20 cellular contexts compared by ENCODE assay signal in the genomic region with DNA sequence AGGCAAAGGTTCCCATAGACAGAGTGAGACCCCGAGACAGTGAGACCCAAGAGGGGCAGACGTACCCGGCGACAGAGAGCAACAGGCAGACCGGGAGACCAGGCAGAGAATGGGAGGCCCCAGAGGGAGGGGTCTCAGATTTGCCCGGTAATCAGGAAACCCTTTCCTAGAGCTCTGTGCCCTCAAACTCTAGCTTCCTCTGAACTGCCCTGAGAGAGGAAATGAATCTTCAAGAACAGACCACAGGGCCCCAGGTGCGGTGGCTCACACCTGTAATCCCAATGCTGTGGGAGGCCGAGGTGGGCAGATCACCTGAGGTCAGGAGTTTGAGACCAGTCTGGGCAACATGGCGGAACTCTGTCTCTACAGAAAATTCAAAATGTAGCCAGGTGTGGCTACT. TPM values are rescaled to one million over a fixed set of nuclear protein-coding genes. Genes with fewer than 3 reads are reported as not detected.
DNase-seq lines count a peak whose midpoint lies in the region; ATAC-seq, FAIRE-seq and TF ChIP-seq lines count a peak whose summit lies in the region.
"Had no signal": no experiment of that assay in that cellular context is flagged by ENCODE, and none has a peak within 500 bp of the region (broad histone marks: within the 10 kb centered on the region; RNA-seq: fewer than 3 reads in every experiment).

No MANE protein-coding gene starts in this region.

- peaks cover 38% of the 10 kb centered on the region for H3K4me1 Mint-ChIP-seq in progenitor cell of endocrine pancreas (ENCODE audit: low read depth)

- H3K79me2 ChIP-seq in hepatocyte: no peaks in the 10 kb centered on the region

- H4K20me1 ChIP-seq in BLaER1 treated with 17β-estradiol and CSF1 and Interleukin-3, amounts not matched to agents 10 nM and 100 nM: no peaks in the 10 kb centered on the region
- no peaks in the 10 kb centered on the region for H4K20me1 ChIP-seq in hepatocyte (ENCODE audit: insufficient read depth, poor library complexity, severe bottlenecking)

- H3K9me2 ChIP-seq in hepatocyte (replicated peaks; ENCODE audit: insufficient read depth): no peaks in the 10 kb centered on the region

- no peak for TF ChIP-seq POLR2A in GM12892 (IDR thresholded peaks at IDR 0.05; ENCODE audit: low read depth, low read length)

- H3K27me3 ChIP-seq in BLaER1 treated with 17β-estradiol and CSF1 and Interleukin-3, amounts not matched to agents 10 nM and 100 nM: no peaks in the 10 kb centered on the region
- no peaks in the 10 kb centered on the region for H3K27me3 ChIP-seq in WERI-Rb-1 (ENCODE audit: insufficient read depth, low read depth, severe bottlenecking)
- no peaks in the 10 kb centered on the region for H3K27me3 ChIP-seq in hepatocyte

- H3K4me3 Mint-ChIP-seq in progenitor cell of endocrine pancreas (ENCODE audit: low read depth): peak overlapping the region; percentile 41
- H3K4me3 Mint-ChIP-seq: activated naive CD8-positive, alpha-beta T cell; neural crest cell; stimulated activated naive CD8-positive, alpha-beta T cell treated with anti-CD3 and anti-CD28 coated beads, Interleukin-15, amount 100 ng/mL, for 72 hours had no signal

- H3K9me3 Mint-ChIP-seq in progenitor cell of endocrine pancreas (ENCODE audit: low read depth): no peaks in the 10 kb centered on the region
- H3K9me3 Mint-ChIP-seq: H9; neural crest cell; stimulated activated naive CD8-positive, alpha-beta T cell treated with anti-CD3 and anti-CD28 coated beads, Interleukin-15, amount 100 ng/mL, for 72 hours had no signal

- no peak for TF ChIP-seq CTCF in WERI-Rb-1 (IDR thresholded peaks at IDR 0.05; ENCODE audit: low read depth, low read length)
- TF ChIP-seq CTCF in hepatocyte (IDR thresholded peaks at IDR 0.05; ENCODE audit: poor library complexity): no peak
- no peak for TF ChIP-seq CTCF in progenitor cell of endocrine pancreas (IDR thresholded peaks at IDR 0.05; ENCODE audit: unreplicated experiment)
- no peak for TF ChIP-seq CTCF in GM13977 (IDR thresholded peaks at IDR 0.05; ENCODE audit: extremely low read depth, insufficient read depth, missing control alignments)

- no peaks in the 10 kb centered on the region for H3K36me3 ChIP-seq in BLaER1 treated with 17β-estradiol and CSF1 and Interleukin-3, amounts not matched to agents 10 nM and 100 nM
- H3K36me3 ChIP-seq in WERI-Rb-1 (no peaks in the 10 kb centered on the region), hepatocyte (replicated peaks; ENCODE audit: insufficient read depth, low read depth) (no peaks in the 10 kb centered on the region)
- H3K36me3 ChIP-seq: tibial artery had no signal

- 70% methylated on average over 9 of the region's 9 CpGs for WGBS in hepatocyte (ENCODE audit: low lambda C conversion rate, missing lambda C conversion rate)

- in situ Hi-C loops in GM13977 (cut with MboI; ENCODE audit: low pct_unique_long_range_greater_than_20kb, low sequenced_read_pairs, unreplicated experiment): no loop called here

- H2AFZ ChIP-seq in hepatocyte: peak overlapping the region; percentile 26

- H3K4me1 ChIP-seq in BLaER1 treated with 17β-estradiol and CSF1 and Interleukin-3, amounts not matched to agents 10 nM and 100 nM: peaks cover 18 to 85% (median 74%) of the 10 kb centered on the region in 10 experiments
- peaks cover 50% of the 10 kb centered on the region for H3K4me1 ChIP-seq in hepatocyte (ENCODE audit: insufficient read depth)

- H3K4me2 ChIP-seq in BLaER1 treated with 17β-estradiol and CSF1 and Interleukin-3, amounts not matched to agents 10 nM and 100 nM: peak overlapping the region; percentile 56 to 85 (median 74)
- H3K4me2 ChIP-seq in hepatocyte: peak overlapping the region; percentile 45

- peak overlapping the region in 1 of 10 experiments; percentile 0; a peak in 1 of 20 replicates for H3K4me3 ChIP-seq in BLaER1 treated with 17β-estradiol and CSF1 and Interleukin-3, amounts not matched to agents 10 nM and 100 nM
- H3K4me3 ChIP-seq in WERI-Rb-1 (ENCODE audit: low read depth, low read length) (peak overlapping the region; percentile 31), hepatocyte (no peak overlapping the region)
- H3K4me3 ChIP-seq: mucosa of descending colon, tibial artery had no signal

- H3K27ac Mint-ChIP-seq in progenitor cell of endocrine pancreas: peak overlapping the region; percentile 57
- H3K27ac Mint-ChIP-seq: activated naive CD8-positive, alpha-beta T cell; stimulated activated naive CD8-positive, alpha-beta T cell treated with anti-CD3 and anti-CD28 coated beads, Interleukin-15, amount 100 ng/mL, for 72 hours had no signal

- ATAC-seq in stimulated activated naive CD8-positive, alpha-beta T cell treated with anti-CD3 and anti-CD28 coated beads, Interleukin-15, Interleukin-2, amounts not matched to agents 100 U/mL and 50 U/mL, for 24 hours: no peak
- ATAC-seq: mucosa of descending colon; stimulated activated naive CD8-positive, alpha-beta T cell treated with anti-CD3 and anti-CD28 coated beads, Interleukin-15, amount 100 ng/mL, for 72 hours had no signal

- FAIRE-seq in GM12892 (lab: Jason Lieb, UNC): no peak
- FAIRE-seq: kidney had no signal

- peaks cover 3% of the 10 kb centered on the region for H3K27me3 Mint-ChIP-seq in progenitor cell of endocrine pancreas
- H3K27me3 Mint-ChIP-seq: activated naive CD8-positive, alpha-beta T cell; stimulated activated naive CD8-positive, alpha-beta T cell treated with anti-CD3 and anti-CD28 coated beads, Interleukin-15, amount 100 ng/mL, for 72 hours had no signal

- no peaks in the 10 kb centered on the region for H3K9me3 ChIP-seq in BLaER1 treated with 17β-estradiol and CSF1 and Interleukin-3, amounts not matched to agents 10 nM and 100 nM (replicated peaks in 1 of 11)
- H3K9me3 ChIP-seq in WERI-Rb-1 (ENCODE audit: severe bottlenecking) (no peaks in the 10 kb centered on the region), hepatocyte (ENCODE audit: low read depth) (no peaks in the 10 kb centered on the region)
- H3K9me3 ChIP-seq: mucosa of descending colon, tibial artery had no signal

- no peaks in the 10 kb centered on the region for H3K36me3 Mint-ChIP-seq in progenitor cell of endocrine pancreas (ENCODE audit: insufficient read depth)
- H3K36me3 Mint-ChIP-seq: activated naive CD8-positive, alpha-beta T cell had no signal

- DNase-seq in WERI-Rb-1 (no peak), hepatocyte (ENCODE audit: low spot score) (no peak), progenitor cell of endocrine pancreas (ENCODE audit: low spot score, unreplicated experiment) (no peak), GM13977 (ENCODE audit: low spot score) (no peak), AML-193 (lab: John Stamatoyannopoulos, UW) (no peak), GM12892 (ENCODE audit: insufficient read length) (no peak)
- DNase-seq in stimulated activated naive CD8-positive, alpha-beta T cell treated with anti-CD3 and anti-CD28 coated beads, Interleukin-15, Interleukin-2, amounts not matched to agents 100 U/mL and 50 U/mL, for 24 hours: no peak
- DNase-seq: activated CD4-positive, alpha-beta T cell treated with anti-CD3 and anti-CD28 coated beads, Interleukin-2, amount 50 U/mL, for 48 hours; central memory CD4-positive, alpha-beta T cell; COR-L47; GDM1; H9; kidney; mucosa of descending colon; stimulated activated naive CD8-positive, alpha-beta T cell treated with anti-CD3 and anti-CD28 coated beads, Interleukin-15, amount 100 ng/mL, for 72 hours; T-helper 1 cell; tibial artery had no signal

- peak overlapping the region in 9 of 11 experiments; percentile 23 to 61 (median 30); a peak in 12 of 22 replicates for H3K27ac ChIP-seq in BLaER1 treated with 17β-estradiol and CSF1 and Interleukin-3, amounts not matched to agents 10 nM and 100 nM
- peak overlapping the region; percentile 96 for H3K27ac ChIP-seq in WERI-Rb-1
- peak overlapping the region; percentile 91 for H3K27ac ChIP-seq in hepatocyte
- H3K27ac ChIP-seq: tibial artery had no signal

- peak overlapping the region in 6 of 11 experiments; percentile 25 to 50 (median 40); a peak in 5 of 22 replicates for H3K9ac ChIP-seq in BLaER1 treated with 17β-estradiol and CSF1 and Interleukin-3, amounts not matched to agents 10 nM and 100 nM

RNA-seq across cellular contexts. Expression of a gene that starts 47.7 kb away (rescaled TPM):
- 24.0 and 26.4 TPM in 2 replicates for total RNA-seq in hepatocyte
- 13.3 and 16.5 TPM in 2 replicates for polyA plus RNA-seq in hepatocyte
- 41.0 and 44.1 TPM in 2 replicates for total RNA-seq in progenitor cell of endocrine pancreas
- polyA plus RNA-seq in GM12892 (2012; ENCODE audit: missing spikeins): 26.6 TPM

RNA-seq across cellular contexts. Expression of a gene that starts 47.8 kb away (rescaled TPM):
- total RNA-seq in hepatocyte: 26.5 and 29.6 TPM in 2 replicates
- 22.1 and 35.2 TPM in 2 replicates for polyA plus RNA-seq in hepatocyte
- total RNA-seq in progenitor cell of endocrine pancreas: 32.4 and 35.2 TPM in 2 replicates
- 10.2 TPM for polyA plus RNA-seq in GM12892 (2012; ENCODE audit: missing spikeins)

Comparison
In these comparisons a context has a peak if more than half of its experiments do, and no peak if none do; other contexts are left out.
1. H3K27ac ChIP-seq: peak in every context shown above with its lines; median percentile 96 in WERI-Rb-1; 91 in hepatocyte; 30 in BLaER1 treated with 17β-estradiol and CSF1 and Interleukin-3, amounts not matched to agents 10 nM and 100 nM.